ENCODE assay signal across 21 cellular contexts in genomic region chr2:878245-878930, GRCh38.
DNase-seq lines count a peak whose midpoint lies in the region; FAIRE-seq and TF ChIP-seq lines count a peak whose summit lies in the region.
"Had no signal": no experiment of that assay in that cellular context is flagged by ENCODE, and none has a peak within 500 bp of the region (broad histone marks: within the 10 kb centered on the region; RNA-seq: fewer than 3 reads in every experiment).

No MANE protein-coding gene starts in this region.

- H3K27me3 ChIP-seq in H1 (replicated peaks in 1 of 4; ENCODE audit: control insufficient read depth in 3 of 4, extremely low read depth in 1 of 4, insufficient read depth in 3 of 4, low read length in 3 of 4): peaks cover 0 to 3% (median 1%) of the 10 kb centered on the region in 4 experiments; a peak in 3 of 7 replicates
- H3K27me3 ChIP-seq in trophoblast cell (ENCODE audit: insufficient read depth, low read length): no peaks in the 10 kb centered on the region
- H3K27me3 ChIP-seq: BLaER1 treated with 17β-estradiol and CSF1 and Interleukin-3, amounts not matched to agents 10 nM and 100 nM; Peyer's patch had no signal

- no peak overlapping the region for H4K12ac ChIP-seq in trophoblast cell (ENCODE audit: low read depth, low read length)

- POLR2A ChIA-PET in H1 (lab: Charles Lee; ENCODE audit: partially characterized antibody) (no interaction called here), RWPE1 (lab: Yijun Ruan, JAX; ENCODE audit: low non-redundant PET) (no interaction called here)

- peak; percentile 60 for FAIRE-seq in GM12891 (lab: Jason Lieb, UNC)
- FAIRE-seq in H1 (lab: Jason Lieb, UNC): no peak
- no peak for FAIRE-seq in urothelium cell line (lab: Jason Lieb, UNC)
- FAIRE-seq: A549, H54, K562 had no signal

- H4K5ac ChIP-seq in H1 (ENCODE audit: insufficient read length, low read depth, low read length): no peak overlapping the region

- peaks cover 0 to 7% (median 2%) of the 10 kb centered on the region in 4 experiments; a peak in 4 of 7 replicates for H3K4me1 ChIP-seq in H1 (replicated peaks in 1 of 4; ENCODE audit: control insufficient read depth in 3 of 4, insufficient read depth in 4 of 4, low read length in 3 of 4)
- H3K4me1 ChIP-seq in trophoblast cell (ENCODE audit: control insufficient read depth in 1 of 2, insufficient read depth in 2 of 2, low read length in 2 of 2): no peaks in the 10 kb centered on the region
- H3K4me1 ChIP-seq: A549, Peyer's patch had no signal

- no peak overlapping the region for H3K14ac ChIP-seq in H1 (ENCODE audit: insufficient read length)
- no peak overlapping the region for H3K14ac ChIP-seq in trophoblast cell (ENCODE audit: low read length)

- H2AK5ac ChIP-seq in H1 (ENCODE audit: low read depth, low read length) (peak overlapping the region; percentile 53; the same call in 1 of the 2 replicates), trophoblast cell (ENCODE audit: low read length) (no peak overlapping the region)

- H3K9ac ChIP-seq in H1 (replicated peaks in 1 of 4; ENCODE audit: extremely low read depth in 1 of 4, low read depth in 3 of 4, low read length in 3 of 4) (no peak overlapping the region), trophoblast cell (ENCODE audit: low read length) (no peak overlapping the region)
- H3K9ac ChIP-seq: BLaER1 treated with 17β-estradiol and CSF1 and Interleukin-3, amounts not matched to agents 10 nM and 100 nM had no signal

- H2BK20ac ChIP-seq in H1 (ENCODE audit: low read length): no peak overlapping the region

- H4K20me1 ChIP-seq in H1 (replicated peaks in 1 of 2; ENCODE audit: control insufficient read depth in 1 of 2, insufficient read depth in 2 of 2, low read length in 2 of 2): no peaks in the 10 kb centered on the region

- H3K27ac ChIP-seq in H1 (ENCODE audit: low read depth, low read length) (no peak overlapping the region), trophoblast cell (ENCODE audit: low read depth, low read length) (no peak overlapping the region), RWPE1 (no peak overlapping the region)
- H3K27ac ChIP-seq: A549; BLaER1 treated with 17β-estradiol and CSF1 and Interleukin-3, amounts not matched to agents 10 nM and 100 nM; Peyer's patch had no signal

- H2BK120ac ChIP-seq in H1 (replicated peaks; ENCODE audit: low read depth, low read length) (no peak overlapping the region), trophoblast cell (ENCODE audit: insufficient read depth, low read length, poor library complexity) (no peak overlapping the region)

- H3K79me1 ChIP-seq in H1 (ENCODE audit: low read depth, low read length): no peaks in the 10 kb centered on the region
- no peaks in the 10 kb centered on the region for H3K79me1 ChIP-seq in trophoblast cell (ENCODE audit: low read length)

- H3K79me2 ChIP-seq in H1 (ENCODE audit: control insufficient read depth in 1 of 2, insufficient read depth in 2 of 2, low read length in 2 of 2) (no peaks in the 10 kb centered on the region), trophoblast cell (ENCODE audit: control insufficient read depth, insufficient read depth, low read length, poor library complexity) (no peaks in the 10 kb centered on the region)

- H4K8ac ChIP-seq in H1 (ENCODE audit: extremely low read depth, insufficient read depth, low read length) (no peak overlapping the region), trophoblast cell (ENCODE audit: low read depth, low read length) (no peak overlapping the region)

- TF ChIP-seq RAD21 in H1 (IDR thresholded peaks at IDR 0.05 in 1 of 2, conservative IDR thresholded peaks at IDR 0.05 in 1 of 2; ENCODE audit: low read depth in 2 of 2, low read length in 2 of 2): no peak

- DNase-seq in GM12891 (ENCODE audit: insufficient read length, low spot score) (no peak), RPMI7951 (ENCODE audit: low read depth) (peak; percentile 27), H1 (ENCODE audit: low read depth in 1 of 2, low spot score in 2 of 2) (peak in 1 of 2 experiments; percentile 17), trophoblast cell (no peak), COR-L47 (lab: John Stamatoyannopoulos, UW) (no peak), RWPE1 (ENCODE audit: low spot score) (no peak), urothelium cell line (ENCODE audit: low spot score) (no peak), NCI-H446 treated with DMSO at 0.1 percent for 48 hours (lab: John Stamatoyannopoulos, UW) (no peak)
- DNase-seq: DMS53, NCI-H1092 treated with DMSO at 0.1 percent for 48 hours, NCI-H146, NCI-H2081, NCI-H2171 treated with DMSO at 0.1 percent for 48 hours, NCI-H446, NCI-H69, Peyer's patch, SHP77 had no signal

- TF ChIP-seq POLR2A in GM12891 (IDR thresholded peaks at IDR 0.05; ENCODE audit: low read depth, low read length): no peak
- no peak for TF ChIP-seq POLR2A in H1 (IDR thresholded peaks at IDR 0.05; ENCODE audit: control extremely low read depth in 1 of 2, low read depth in 2 of 2, low read length in 2 of 2)

- no peak overlapping the region for H3K56ac ChIP-seq in H1 (replicated peaks; ENCODE audit: insufficient read length, low read depth, low read length)

- H3K36me3 ChIP-seq in H1 (ENCODE audit: control insufficient read depth in 2 of 4, insufficient read depth in 4 of 4, low read length in 3 of 4) (no peaks in the 10 kb centered on the region), trophoblast cell (ENCODE audit: control insufficient read depth in 1 of 2, insufficient read depth in 2 of 2, low read length in 2 of 2) (no peaks in the 10 kb centered on the region)
- H3K36me3 ChIP-seq: BLaER1 treated with 17β-estradiol and CSF1 and Interleukin-3, amounts not matched to agents 10 nM and 100 nM; Peyer's patch had no signal

- H3K4ac ChIP-seq in H1 (replicated peaks; ENCODE audit: insufficient read length, low read depth, low read length) (no peak overlapping the region), trophoblast cell (ENCODE audit: low read depth, low read length) (no peak overlapping the region)

- H2BK12ac ChIP-seq in H1 (ENCODE audit: low read depth, low read length) (no peak overlapping the region), trophoblast cell (ENCODE audit: low read length) (no peak overlapping the region)

- no peak for TF ChIP-seq CTCF in H1 (IDR thresholded peaks at IDR 0.05; ENCODE audit: control extremely low read depth in 1 of 3, insufficient read depth in 1 of 3, low read depth in 1 of 3, low read length in 3 of 3)
- no peak for TF ChIP-seq CTCF in RWPE1 (conservative IDR thresholded peaks at IDR 0.05; ENCODE audit: low read depth)

- no peak overlapping the region for H3K23ac ChIP-seq in H1 (ENCODE audit: insufficient read length)
- H3K23ac ChIP-seq in trophoblast cell (ENCODE audit: low read length): no peak overlapping the region

- H3K4me2 ChIP-seq in H1 (ENCODE audit: insufficient read depth in 1 of 2, low read depth in 2 of 2, low read length in 2 of 2): no peak overlapping the region
- no peak overlapping the region for H3K4me2 ChIP-seq in trophoblast cell (ENCODE audit: low read length)
- H3K4me2 ChIP-seq: A549; BLaER1 treated with 17β-estradiol and CSF1 and Interleukin-3, amounts not matched to agents 10 nM and 100 nM had no signal

- H3K4me3 ChIP-seq in H1 (ENCODE audit: extremely low read depth in 1 of 4, insufficient read depth in 2 of 4, low read depth in 3 of 4, low read length in 4 of 4) (no peak overlapping the region), trophoblast cell (ENCODE audit: low read depth, low read length) (peak overlapping the region; percentile 31)
- H3K4me3 ChIP-seq: A549; BLaER1 treated with 17β-estradiol and CSF1 and Interleukin-3, amounts not matched to agents 10 nM and 100 nM; K562; Peyer's patch had no signal

- peaks cover 7% of the 10 kb centered on the region; the same call in 1 of the 2 replicates for H3K23me2 ChIP-seq in H1 (ENCODE audit: low read depth, low read length)

- CTCF ChIA-PET in H1 (lab: Charles Lee; ENCODE audit: partially characterized antibody): no interaction called here
- CTCF ChIA-PET in RWPE1 (lab: Yijun Ruan, JAX): no interaction called here

- 91 to 100% methylated on average over 3 to 11 of the region's 11 CpGs for WGBS in H1 (ENCODE audit: extremely low coverage in 1 of 2, insufficient coverage in 1 of 2, insufficient read length in 1 of 2, insufficient replicate concordance in 2 of 2, low coverage in 1 of 2, low lambda C conversion rate in 2 of 2, missing lambda C conversion rate in 1 of 2), 2 experiments
- 100% methylated on average over 5 of the region's 11 CpGs for WGBS in trophoblast cell (ENCODE audit: extremely low coverage, insufficient coverage, insufficient read length)

- no peak overlapping the region; the same call in 1 of the 2 replicates for H3K18ac ChIP-seq in H1 (ENCODE audit: extremely low read depth, low read length)
- H3K18ac ChIP-seq in trophoblast cell (ENCODE audit: low read length): no peak overlapping the region

- no peak overlapping the region for H2AFZ ChIP-seq in H1 (ENCODE audit: low read length)
- H2AFZ ChIP-seq in trophoblast cell (ENCODE audit: insufficient read depth, low read length, poor library complexity): no peak overlapping the region

- no peaks in the 10 kb centered on the region for H3K9me3 ChIP-seq in H1 (ENCODE audit: insufficient read depth in 2 of 2, low read depth in 1 of 2, low read length in 1 of 2)
- H3K9me3 ChIP-seq in trophoblast cell (ENCODE audit: insufficient read depth, low read depth, low read length): peaks cover 13% of the 10 kb centered on the region
- H3K9me3 ChIP-seq: A549, Peyer's patch had no signal

- H4K91ac ChIP-seq in H1 (replicated peaks; ENCODE audit: insufficient read length, low read length): peak overlapping the region; percentile 54
- no peak overlapping the region for H4K91ac ChIP-seq in trophoblast cell (ENCODE audit: low read depth, low read length)

- no peak for TF ChIP-seq EP300 in H1 (IDR thresholded peaks at IDR 0.05; ENCODE audit: borderline replicate concordance in 1 of 2, low read depth in 2 of 2, low read length in 2 of 2)

- no peak overlapping the region for H2BK5ac ChIP-seq in H1 (ENCODE audit: low read depth, low read length)
- H2BK5ac ChIP-seq in trophoblast cell (ENCODE audit: low read depth, low read length, poor library complexity): no peak overlapping the region

- H2BK15ac ChIP-seq in H1 (ENCODE audit: low read length): 0 out of 2 replicates have a peak overlapping the region, but pooled peaks have one; percentile 61

TF ChIP-seq in GM12891, 5 proteins besides CTCF, POLR2A, EP300 and RAD21:
- TF ChIP-seq POLR2AphosphoS5 (IDR thresholded peaks at IDR 0.05; ENCODE audit: low read depth, low read length): no peak
- TF ChIP-seq TAF1 (IDR thresholded peaks at IDR 0.05; ENCODE audit: low read depth, low read length): no peak
- no peak for TF ChIP-seq PAX5 (IDR thresholded peaks at IDR 0.05; ENCODE audit: insufficient read depth, low read length, severe bottlenecking)
- no peak for TF ChIP-seq POU2F2 (IDR thresholded peaks at IDR 0.05; ENCODE audit: low read depth, low read length)
- no peak for TF ChIP-seq SPI1 (IDR thresholded peaks at IDR 0.05; ENCODE audit: low read depth, low read length)

TF ChIP-seq in H1, 55 proteins besides CTCF, POLR2A, EP300 and RAD21 (continues in another document):
- no peak for TF ChIP-seq BACH1 (IDR thresholded peaks at IDR 0.05; ENCODE audit: low read length)
- no peak for TF ChIP-seq SUZ12 (IDR thresholded peaks at IDR 0.05; ENCODE audit: low read length)
- no peak for TF ChIP-seq PHF8 (conservative IDR thresholded peaks at IDR 0.05; ENCODE audit: low read depth, low read length)
- TF ChIP-seq JUN (IDR thresholded peaks at IDR 0.05; ENCODE audit: low read depth, low read length): no peak
- no peak for TF ChIP-seq POLR2AphosphoS5 (IDR thresholded peaks at IDR 0.05; ENCODE audit: low read depth, low read length)
- TF ChIP-seq SP4 (IDR thresholded peaks at IDR 0.05; ENCODE audit: low read length): no peak
